Comparison of ENCODE assay signal across 2 cellular contexts in genomic region chr9:131272212-131272611, GRCh38.
TF ChIP-seq lines count a peak whose summit lies in the region.

No MANE protein-coding gene starts in this region.

TF ChIP-seq in liver, 16 proteins besides CTCF, POLR2A, EP300 and RAD21:
- no peak for TF ChIP-seq GABPA (IDR thresholded peaks at IDR 0.05 in 1 of 2, conservative IDR thresholded peaks at IDR 0.05 in 1 of 2)
- TF ChIP-seq FOXA1 (IDR thresholded peaks at IDR 0.05), result no peak
- no peak for TF ChIP-seq MAX (IDR thresholded peaks at IDR 0.05)

TF ChIP-seq in HepG2, 621 proteins besides CTCF, POLR2A, EP300 and RAD21:
- no peak for TF ChIP-seq ZNF329 (CRISPR knock-in tag; IDR thresholded peaks at IDR 0.05; ENCODE audit: low read depth)
